ENCODE assay signal across 1 cellular context in the genomic region with DNA sequence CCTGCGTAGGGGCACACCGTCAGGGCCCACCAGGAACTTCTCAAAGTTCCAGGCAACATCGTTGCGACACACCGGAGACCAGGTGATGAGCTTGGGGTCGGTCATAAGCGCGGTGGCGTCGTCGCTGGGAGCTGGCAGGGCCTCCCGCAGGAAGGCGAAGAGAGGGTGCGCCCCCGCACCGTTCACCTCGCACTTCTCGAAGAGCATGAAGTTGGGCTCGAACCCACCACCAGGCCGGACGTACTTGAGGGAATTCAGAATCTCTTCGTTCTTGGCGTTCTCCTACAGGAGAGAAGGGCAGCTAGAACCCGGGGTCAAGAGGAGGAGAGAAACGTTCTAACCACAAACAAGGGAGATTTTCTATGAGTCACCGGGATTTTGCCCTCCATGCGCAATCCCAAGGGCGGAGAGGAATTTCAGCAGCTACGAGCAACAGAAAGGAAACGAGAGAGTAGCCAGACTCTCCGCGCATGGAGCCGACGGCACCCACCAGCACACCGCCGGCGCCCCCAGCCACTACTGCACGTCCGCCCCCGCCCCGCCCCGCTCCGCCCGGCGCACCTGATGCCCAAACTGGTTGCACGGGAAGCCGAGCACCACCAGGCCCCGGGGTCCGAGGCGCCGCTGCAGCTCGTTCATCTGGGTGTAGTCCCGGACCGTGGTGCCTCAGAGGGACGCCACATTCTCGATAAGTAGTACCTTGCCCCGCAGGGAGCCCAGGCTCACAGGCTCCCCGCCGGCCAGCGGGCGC.
TF ChIP-seq lines count a peak whose summit lies in the region.

No MANE protein-coding gene starts in this region.

TF ChIP-seq in HEK293, 187 proteins besides CTCF, POLR2A, EP300 and RAD21 (continued from another document):
- TF ChIP-seq ZNF76 (tag by site-specific recombination; IDR thresholded peaks at IDR 0.05; ENCODE audit: borderline replicate concordance, low read depth) (no peak), WT1 (tag by site-specific recombination; IDR thresholded peaks at IDR 0.05) (peak; percentile 10; the same call in 1 of the 2 replicates), ZNF114 (tag by site-specific recombination; IDR thresholded peaks at IDR 0.05) (no peak), ZNF510 (tag by site-specific recombination; IDR thresholded peaks at IDR 0.05; ENCODE audit: insufficient replicate concordance) (no peak), ZNF132 (tag by site-specific recombination; IDR thresholded peaks at IDR 0.05; ENCODE audit: borderline replicate concordance) (no peak), ZNF610 (tag by site-specific recombination; IDR thresholded peaks at IDR 0.05; ENCODE audit: borderline replicate concordance) (no peak), ZNF707 (tag by site-specific recombination; IDR thresholded peaks at IDR 0.05) (no peak), IKZF3 (tag by site-specific recombination; IDR thresholded peaks at IDR 0.05) (0 out of 2 replicates have a peak, but pooled peaks have one; percentile 43), ZNF621 (tag by site-specific recombination; IDR thresholded peaks at IDR 0.05) (no peak), ZIC2 (tag by site-specific recombination; IDR thresholded peaks at IDR 0.05) (0 out of 2 replicates have a peak, but pooled peaks have one; percentile 23), ZNF169 (tag by site-specific recombination; IDR thresholded peaks at IDR 0.05) (no peak), TRIM28 (IDR thresholded peaks at IDR 0.05; ENCODE audit: borderline replicate concordance, low read length) (no peak), EGR2 (tag by site-specific recombination; IDR thresholded peaks at IDR 0.05; ENCODE audit: low read depth) (0 out of 2 replicates have a peak, but pooled peaks have one; percentile 18), ZNF544 (tag by site-specific recombination; IDR thresholded peaks at IDR 0.05) (no peak), SP7 (tag by site-specific recombination; IDR thresholded peaks at IDR 0.05) (no peak), GLIS2 (tag by site-specific recombination; IDR thresholded peaks at IDR 0.05) (0 out of 2 replicates have a peak, but pooled peaks have one; percentile 40)
- TF ChIP-seq, protein P1, sequence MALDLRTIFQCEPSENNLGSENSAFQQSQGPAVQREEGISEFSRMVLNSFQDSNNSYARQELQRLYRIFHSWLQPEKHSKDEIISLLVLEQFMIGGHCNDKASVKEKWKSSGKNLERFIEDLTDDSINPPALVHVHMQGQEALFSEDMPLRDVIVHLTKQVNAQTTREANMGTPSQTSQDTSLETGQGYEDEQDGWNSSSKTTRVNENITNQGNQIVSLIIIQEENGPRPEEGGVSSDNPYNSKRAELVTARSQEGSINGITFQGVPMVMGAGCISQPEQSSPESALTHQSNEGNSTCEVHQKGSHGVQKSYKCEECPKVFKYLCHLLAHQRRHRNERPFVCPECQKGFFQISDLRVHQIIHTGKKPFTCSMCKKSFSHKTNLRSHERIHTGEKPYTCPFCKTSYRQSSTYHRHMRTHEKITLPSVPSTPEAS (tag by site-specific recombination; IDR thresholded peaks at IDR 0.05): no peak
- TF ChIP-seq, protein P2, sequence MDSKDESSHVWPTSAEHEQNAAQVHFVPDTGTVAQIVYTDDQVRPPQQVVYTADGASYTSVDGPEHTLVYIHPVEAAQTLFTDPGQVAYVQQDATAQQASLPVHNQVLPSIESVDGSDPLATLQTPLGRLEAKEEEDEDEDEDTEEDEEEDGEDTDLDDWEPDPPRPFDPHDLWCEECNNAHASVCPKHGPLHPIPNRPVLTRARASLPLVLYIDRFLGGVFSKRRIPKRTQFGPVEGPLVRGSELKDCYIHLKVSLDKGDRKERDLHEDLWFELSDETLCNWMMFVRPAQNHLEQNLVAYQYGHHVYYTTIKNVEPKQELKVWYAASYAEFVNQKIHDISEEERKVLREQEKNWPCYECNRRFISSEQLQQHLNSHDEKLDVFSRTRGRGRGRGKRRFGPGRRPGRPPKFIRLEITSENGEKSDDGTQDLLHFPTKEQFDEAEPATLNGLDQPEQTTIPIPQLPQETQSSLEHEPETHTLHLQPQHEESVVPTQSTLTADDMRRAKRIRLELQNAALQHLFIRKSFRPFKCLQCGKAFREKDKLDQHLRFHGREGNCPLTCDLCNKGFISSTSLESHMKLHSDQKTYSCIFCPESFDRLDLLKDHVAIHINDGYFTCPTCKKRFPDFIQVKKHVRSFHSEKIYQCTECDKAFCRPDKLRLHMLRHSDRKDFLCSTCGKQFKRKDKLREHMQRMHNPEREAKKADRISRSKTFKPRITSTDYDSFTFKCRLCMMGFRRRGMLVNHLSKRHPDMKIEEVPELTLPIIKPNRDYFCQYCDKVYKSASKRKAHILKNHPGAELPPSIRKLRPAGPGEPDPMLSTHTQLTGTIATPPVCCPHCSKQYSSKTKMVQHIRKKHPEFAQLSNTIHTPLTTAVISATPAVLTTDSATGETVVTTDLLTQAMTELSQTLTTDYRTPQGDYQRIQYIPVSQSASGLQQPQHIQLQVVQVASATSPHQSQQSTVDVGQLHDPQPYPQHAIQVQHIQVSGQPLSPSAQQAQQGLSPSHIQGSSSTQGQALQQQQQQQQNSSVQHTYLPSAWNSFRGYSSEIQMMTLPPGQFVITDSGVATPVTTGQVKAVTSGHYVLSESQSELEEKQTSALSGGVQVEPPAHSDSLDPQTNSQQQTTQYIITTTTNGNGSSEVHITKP (tag by site-specific recombination; IDR thresholded peaks at IDR 0.05): no peak
- TF ChIP-seq, protein P3, sequence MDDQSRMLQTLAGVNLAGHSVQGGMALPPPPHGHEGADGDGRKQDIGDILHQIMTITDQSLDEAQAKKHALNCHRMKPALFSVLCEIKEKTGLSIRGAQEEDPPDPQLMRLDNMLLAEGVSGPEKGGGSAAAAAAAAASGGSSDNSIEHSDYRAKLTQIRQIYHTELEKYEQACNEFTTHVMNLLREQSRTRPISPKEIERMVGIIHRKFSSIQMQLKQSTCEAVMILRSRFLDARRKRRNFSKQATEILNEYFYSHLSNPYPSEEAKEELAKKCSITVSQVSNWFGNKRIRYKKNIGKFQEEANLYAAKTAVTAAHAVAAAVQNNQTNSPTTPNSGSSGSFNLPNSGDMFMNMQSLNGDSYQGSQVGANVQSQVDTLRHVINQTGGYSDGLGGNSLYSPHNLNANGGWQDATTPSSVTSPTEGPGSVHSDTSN (CRISPR knock-in tag; IDR thresholded peaks at IDR 0.05): no peak
- TF ChIP-seq, protein P4, sequence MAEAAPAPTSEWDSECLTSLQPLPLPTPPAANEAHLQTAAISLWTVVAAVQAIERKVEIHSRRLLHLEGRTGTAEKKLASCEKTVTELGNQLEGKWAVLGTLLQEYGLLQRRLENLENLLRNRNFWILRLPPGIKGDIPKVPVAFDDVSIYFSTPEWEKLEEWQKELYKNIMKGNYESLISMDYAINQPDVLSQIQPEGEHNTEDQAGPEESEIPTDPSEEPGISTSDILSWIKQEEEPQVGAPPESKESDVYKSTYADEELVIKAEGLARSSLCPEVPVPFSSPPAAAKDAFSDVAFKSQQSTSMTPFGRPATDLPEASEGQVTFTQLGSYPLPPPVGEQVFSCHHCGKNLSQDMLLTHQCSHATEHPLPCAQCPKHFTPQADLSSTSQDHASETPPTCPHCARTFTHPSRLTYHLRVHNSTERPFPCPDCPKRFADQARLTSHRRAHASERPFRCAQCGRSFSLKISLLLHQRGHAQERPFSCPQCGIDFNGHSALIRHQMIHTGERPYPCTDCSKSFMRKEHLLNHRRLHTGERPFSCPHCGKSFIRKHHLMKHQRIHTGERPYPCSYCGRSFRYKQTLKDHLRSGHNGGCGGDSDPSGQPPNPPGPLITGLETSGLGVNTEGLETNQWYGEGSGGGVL (tag by site-specific recombination; IDR thresholded peaks at IDR 0.05): 0 out of 2 replicates have a peak, but pooled peaks have one; percentile 9
- TF ChIP-seq, protein P5, sequence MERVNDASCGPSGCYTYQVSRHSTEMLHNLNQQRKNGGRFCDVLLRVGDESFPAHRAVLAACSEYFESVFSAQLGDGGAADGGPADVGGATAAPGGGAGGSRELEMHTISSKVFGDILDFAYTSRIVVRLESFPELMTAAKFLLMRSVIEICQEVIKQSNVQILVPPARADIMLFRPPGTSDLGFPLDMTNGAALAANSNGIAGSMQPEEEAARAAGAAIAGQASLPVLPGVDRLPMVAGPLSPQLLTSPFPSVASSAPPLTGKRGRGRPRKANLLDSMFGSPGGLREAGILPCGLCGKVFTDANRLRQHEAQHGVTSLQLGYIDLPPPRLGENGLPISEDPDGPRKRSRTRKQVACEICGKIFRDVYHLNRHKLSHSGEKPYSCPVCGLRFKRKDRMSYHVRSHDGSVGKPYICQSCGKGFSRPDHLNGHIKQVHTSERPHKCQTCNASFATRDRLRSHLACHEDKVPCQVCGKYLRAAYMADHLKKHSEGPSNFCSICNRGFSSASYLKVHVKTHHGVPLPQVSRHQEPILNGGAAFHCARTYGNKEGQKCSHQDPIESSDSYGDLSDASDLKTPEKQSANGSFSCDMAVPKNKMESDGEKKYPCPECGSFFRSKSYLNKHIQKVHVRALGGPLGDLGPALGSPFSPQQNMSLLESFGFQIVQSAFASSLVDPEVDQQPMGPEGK (tag by site-specific recombination; IDR thresholded peaks at IDR 0.05): peak; percentile 13; the same call in 1 of the 2 replicates
- TF ChIP-seq, protein P6, sequence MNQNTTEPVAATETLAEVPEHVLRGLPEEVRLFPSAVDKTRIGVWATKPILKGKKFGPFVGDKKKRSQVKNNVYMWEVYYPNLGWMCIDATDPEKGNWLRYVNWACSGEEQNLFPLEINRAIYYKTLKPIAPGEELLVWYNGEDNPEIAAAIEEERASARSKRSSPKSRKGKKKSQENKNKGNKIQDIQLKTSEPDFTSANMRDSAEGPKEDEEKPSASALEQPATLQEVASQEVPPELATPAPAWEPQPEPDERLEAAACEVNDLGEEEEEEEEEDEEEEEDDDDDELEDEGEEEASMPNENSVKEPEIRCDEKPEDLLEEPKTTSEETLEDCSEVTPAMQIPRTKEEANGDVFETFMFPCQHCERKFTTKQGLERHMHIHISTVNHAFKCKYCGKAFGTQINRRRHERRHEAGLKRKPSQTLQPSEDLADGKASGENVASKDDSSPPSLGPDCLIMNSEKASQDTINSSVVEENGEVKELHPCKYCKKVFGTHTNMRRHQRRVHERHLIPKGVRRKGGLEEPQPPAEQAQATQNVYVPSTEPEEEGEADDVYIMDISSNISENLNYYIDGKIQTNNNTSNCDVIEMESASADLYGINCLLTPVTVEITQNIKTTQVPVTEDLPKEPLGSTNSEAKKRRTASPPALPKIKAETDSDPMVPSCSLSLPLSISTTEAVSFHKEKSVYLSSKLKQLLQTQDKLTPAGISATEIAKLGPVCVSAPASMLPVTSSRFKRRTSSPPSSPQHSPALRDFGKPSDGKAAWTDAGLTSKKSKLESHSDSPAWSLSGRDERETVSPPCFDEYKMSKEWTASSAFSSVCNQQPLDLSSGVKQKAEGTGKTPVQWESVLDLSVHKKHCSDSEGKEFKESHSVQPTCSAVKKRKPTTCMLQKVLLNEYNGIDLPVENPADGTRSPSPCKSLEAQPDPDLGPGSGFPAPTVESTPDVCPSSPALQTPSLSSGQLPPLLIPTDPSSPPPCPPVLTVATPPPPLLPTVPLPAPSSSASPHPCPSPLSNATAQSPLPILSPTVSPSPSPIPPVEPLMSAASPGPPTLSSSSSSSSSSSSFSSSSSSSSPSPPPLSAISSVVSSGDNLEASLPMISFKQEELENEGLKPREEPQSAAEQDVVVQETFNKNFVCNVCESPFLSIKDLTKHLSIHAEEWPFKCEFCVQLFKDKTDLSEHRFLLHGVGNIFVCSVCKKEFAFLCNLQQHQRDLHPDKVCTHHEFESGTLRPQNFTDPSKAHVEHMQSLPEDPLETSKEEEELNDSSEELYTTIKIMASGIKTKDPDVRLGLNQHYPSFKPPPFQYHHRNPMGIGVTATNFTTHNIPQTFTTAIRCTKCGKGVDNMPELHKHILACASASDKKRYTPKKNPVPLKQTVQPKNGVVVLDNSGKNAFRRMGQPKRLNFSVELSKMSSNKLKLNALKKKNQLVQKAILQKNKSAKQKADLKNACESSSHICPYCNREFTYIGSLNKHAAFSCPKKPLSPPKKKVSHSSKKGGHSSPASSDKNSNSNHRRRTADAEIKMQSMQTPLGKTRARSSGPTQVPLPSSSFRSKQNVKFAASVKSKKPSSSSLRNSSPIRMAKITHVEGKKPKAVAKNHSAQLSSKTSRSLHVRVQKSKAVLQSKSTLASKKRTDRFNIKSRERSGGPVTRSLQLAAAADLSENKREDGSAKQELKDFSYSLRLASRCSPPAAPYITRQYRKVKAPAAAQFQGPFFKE (tag by site-specific recombination; IDR thresholded peaks at IDR 0.05; ENCODE audit: borderline replicate concordance): no peak
- TF ChIP-seq, protein P7, sequence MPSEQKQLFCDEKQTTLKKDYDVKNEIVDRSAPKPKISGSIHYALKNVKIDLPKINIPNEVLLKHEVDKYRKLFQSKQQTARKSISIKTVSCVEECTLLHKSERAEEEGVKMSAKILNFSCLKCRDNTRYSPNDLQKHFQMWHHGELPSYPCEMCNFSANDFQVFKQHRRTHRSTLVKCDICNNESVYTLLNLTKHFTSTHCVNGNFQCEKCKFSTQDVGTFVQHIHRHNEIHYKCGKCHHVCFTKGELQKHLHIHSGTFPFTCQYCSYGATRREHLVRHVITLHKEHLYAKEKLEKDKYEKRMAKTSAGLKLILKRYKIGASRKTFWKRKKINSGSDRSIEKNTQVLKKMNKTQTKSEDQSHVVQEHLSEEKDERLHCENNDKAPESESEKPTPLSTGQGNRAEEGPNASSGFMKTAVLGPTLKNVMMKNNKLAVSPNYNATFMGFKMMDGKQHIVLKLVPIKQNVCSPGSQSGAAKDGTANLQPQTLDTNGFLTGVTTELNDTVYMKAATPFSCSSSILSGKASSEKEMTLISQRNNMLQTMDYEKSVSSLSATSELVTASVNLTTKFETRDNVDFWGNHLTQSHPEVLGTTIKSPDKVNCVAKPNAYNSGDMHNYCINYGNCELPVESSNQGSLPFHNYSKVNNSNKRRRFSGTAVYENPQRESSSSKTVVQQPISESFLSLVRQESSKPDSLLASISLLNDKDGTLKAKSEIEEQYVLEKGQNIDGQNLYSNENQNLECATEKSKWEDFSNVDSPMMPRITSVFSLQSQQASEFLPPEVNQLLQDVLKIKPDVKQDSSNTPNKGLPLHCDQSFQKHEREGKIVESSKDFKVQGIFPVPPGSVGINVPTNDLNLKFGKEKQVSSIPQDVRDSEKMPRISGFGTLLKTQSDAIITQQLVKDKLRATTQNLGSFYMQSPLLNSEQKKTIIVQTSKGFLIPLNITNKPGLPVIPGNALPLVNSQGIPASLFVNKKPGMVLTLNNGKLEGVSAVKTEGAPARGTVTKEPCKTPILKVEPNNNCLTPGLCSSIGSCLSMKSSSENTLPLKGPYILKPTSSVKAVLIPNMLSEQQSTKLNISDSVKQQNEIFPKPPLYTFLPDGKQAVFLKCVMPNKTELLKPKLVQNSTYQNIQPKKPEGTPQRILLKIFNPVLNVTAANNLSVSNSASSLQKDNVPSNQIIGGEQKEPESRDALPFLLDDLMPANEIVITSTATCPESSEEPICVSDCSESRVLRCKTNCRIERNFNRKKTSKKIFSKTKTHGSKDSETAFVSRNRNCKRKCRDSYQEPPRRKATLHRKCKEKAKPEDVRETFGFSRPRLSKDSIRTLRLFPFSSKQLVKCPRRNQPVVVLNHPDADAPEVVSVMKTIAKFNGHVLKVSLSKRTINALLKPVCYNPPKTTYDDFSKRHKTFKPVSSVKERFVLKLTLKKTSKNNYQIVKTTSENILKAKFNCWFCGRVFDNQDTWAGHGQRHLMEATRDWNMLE (tag by site-specific recombination; conservative IDR thresholded peaks at IDR 0.05; ENCODE audit: low read depth): no peak
TF ChIP-seq in HEK293: peak in this region for 9.
